ENCODE assay signal across 1 cellular context in the genomic region with DNA sequence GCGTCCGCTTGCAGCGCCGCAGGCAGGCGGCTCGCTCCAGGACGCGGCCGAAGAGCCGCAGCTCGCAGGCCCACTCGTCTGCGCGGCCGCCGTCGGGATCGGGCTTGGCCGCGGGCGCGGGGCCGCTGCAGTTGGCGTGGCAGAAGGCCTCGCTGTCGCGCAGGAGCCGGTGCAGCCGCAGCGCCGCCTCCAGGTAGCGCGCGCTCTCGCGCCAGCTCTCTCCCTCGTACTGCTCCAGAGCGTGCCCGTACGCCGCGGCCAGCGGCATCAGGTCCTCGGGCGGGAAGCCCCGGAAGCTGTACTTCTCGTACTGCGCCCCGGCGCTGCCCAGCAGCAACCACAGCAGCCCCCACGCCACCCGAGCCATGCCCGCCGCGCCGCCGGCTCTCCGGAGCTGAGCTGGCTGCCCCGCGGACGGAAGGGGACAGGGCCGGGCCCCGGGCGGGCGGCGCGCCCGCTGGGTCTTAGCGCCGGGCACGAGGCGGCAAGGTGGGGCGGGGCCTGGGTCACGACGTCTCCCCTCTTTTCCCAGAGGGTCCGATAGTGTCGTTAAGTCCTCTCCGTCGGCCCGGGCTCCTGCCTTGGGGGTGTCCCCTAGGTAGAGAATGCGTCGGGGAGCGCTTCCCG.
TF ChIP-seq lines count a peak whose summit lies in the region.

A gene with protein sequence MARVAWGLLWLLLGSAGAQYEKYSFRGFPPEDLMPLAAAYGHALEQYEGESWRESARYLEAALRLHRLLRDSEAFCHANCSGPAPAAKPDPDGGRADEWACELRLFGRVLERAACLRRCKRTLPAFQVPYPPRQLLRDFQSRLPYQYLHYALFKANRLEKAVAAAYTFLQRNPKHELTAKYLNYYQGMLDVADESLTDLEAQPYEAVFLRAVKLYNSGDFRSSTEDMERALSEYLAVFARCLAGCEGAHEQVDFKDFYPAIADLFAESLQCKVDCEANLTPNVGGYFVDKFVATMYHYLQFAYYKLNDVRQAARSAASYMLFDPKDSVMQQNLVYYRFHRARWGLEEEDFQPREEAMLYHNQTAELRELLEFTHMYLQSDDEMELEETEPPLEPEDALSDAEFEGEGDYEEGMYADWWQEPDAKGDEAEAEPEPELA (minus strand): TSS at position 401 of the 627 bp plus-strand sequence. CDS start 34 bp downstream, at position 367.

TF ChIP-seq in HepG2, 621 proteins besides CTCF, POLR2A, EP300 and RAD21 (continued from another document):
- TF ChIP-seq, protein P1, sequence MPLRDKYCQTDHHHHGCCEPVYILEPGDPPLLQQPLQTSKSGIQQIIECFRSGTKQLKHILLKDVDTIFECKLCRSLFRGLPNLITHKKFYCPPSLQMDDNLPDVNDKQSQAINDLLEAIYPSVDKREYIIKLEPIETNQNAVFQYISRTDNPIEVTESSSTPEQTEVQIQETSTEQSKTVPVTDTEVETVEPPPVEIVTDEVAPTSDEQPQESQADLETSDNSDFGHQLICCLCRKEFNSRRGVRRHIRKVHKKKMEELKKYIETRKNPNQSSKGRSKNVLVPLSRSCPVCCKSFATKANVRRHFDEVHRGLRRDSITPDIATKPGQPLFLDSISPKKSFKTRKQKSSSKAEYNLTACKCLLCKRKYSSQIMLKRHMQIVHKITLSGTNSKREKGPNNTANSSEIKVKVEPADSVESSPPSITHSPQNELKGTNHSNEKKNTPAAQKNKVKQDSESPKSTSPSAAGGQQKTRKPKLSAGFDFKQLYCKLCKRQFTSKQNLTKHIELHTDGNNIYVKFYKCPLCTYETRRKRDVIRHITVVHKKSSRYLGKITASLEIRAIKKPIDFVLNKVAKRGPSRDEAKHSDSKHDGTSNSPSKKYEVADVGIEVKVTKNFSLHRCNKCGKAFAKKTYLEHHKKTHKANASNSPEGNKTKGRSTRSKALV (CRISPR knock-in tag; IDR thresholded peaks at IDR 0.05), result peak; percentile 88; the same call in 1 of the 2 replicates
TF ChIP-seq in HepG2: peak in this region for 279.
